In the genomic region with DNA sequence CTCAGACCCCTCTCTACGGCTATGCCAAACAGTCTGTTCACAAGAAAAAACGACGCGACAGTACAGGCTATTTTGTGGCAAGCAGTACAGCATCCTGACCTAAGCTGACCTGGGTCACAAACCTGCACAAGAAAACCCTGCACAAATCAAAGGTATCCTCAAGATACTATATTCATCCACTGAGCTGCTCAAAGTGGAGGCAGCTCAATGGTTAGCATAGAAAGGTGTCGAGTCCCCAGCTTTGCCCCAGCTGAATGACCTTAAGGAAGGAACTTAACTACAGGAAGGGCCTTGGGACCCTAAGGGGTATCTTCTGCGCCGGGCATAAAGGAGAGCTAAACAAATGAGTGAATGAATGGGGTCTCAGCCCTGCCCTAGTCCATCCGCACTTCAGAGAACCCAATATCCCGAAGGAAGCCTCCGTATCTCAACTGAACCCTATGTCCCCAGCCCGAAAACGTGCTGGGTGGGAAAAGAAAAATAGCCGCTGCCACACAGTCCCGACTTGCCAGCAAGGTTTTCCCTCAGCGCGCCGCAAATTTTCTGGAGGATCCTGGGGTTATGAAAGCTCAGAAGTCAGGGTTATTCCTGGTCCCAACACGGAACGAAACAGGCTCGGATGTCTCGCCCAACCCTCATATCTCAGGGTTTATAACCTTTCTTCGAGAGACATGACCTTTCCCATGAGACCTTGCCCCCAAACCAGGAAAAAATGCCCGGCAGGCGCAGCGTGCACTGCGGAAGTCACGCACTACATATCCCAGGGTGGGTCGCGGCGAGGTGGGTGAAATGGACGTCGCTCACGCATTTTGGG, we compare ENCODE assay signal across 8 cellular contexts. TPM values are rescaled to one million over a fixed set of nuclear protein-coding genes. Genes with fewer than 3 reads are reported as not detected.
DNase-seq lines count a peak whose midpoint lies in the region; ATAC-seq and TF ChIP-seq lines count a peak whose summit lies in the region.

A gene with protein sequence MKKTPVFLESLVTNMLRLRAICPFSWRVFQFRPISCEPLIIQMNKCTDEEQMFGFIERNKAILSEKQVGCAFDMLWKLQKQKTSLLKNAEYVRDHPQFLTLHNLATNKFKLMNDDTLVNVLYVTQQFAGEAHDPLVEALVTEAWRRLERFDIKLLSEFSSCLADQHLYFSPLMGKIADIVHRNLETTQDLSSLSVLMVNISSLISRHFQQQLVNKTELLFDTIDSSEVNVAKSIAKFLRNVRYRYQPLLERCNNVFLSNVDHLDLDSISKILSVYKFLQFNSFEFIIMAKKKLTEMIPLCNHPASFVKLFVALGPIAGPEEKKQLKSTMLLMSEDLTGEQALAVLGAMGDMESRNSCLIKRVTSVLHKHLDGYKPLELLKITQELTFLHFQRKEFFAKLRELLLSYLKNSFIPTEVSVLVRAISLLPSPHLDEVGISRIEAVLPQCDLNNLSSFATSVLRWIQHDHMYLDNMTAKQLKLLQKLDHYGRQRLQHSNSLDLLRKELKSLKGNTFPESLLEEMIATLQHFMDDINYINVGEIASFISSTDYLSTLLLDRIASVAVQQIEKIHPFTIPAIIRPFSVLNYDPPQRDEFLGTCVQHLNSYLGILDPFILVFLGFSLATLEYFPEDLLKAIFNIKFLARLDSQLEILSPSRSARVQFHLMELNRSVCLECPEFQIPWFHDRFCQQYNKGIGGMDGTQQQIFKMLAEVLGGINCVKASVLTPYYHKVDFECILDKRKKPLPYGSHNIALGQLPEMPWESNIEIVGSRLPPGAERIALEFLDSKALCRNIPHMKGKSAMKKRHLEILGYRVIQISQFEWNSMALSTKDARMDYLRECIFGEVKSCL (minus strand): TSS at position 706 of the 814 bp plus-strand sequence. CDS start 1,836 bp downstream, outside the sequence.

- H3K9ac ChIP-seq in colonic mucosa (ENCODE audit: low read depth in 2 of 2, low read length in 2 of 2), result peak within 1 kb of the TSS; percentile 72 to 75

- peak within 1 kb of the TSS; percentile 70 for H3K27ac ChIP-seq in colonic mucosa

- no peak for TF ChIP-seq CTCF in colonic mucosa (IDR thresholded peaks at IDR 0.05)

- peak; percentile 98 for ATAC-seq in HG03442 (IDR thresholded peaks at IDR 0.05; ENCODE audit: unreplicated experiment)

- H3K4me1 ChIP-seq in colonic mucosa, result peaks cover 6% of the 10 kb centered on the region

- intact Hi-C loops in colonic mucosa (cut with DNase I), result no loop called here

- peak within 1 kb of the TSS; percentile 65 for H3K4me3 ChIP-seq in colonic mucosa

- DNase-seq in AML-193 (lab: John Stamatoyannopoulos, UW) (peak; percentile 88 to 93), GM19238 (ENCODE audit: insufficient read length, low spot score) (peak; percentile 85), NCI-H526 (lab: John Stamatoyannopoulos, UW) (peak; percentile 91 to 98), colonic mucosa (peak; percentile 97), left kidney (ENCODE audit: low read depth, low spot score) (peak; percentile 98)
- DNase-seq in activated CD4-positive, alpha-beta T cell treated with anti-CD3 and anti-CD28 coated beads for 48 hours, result peak; percentile 93
- DNase-seq in stimulated activated CD4-positive, alpha-beta T cell treated with anti-CD3 and anti-CD28 coated beads, Interleukin-2, amount 100 ng/mL, for 24 hours, result peak; percentile 89 to 90

- no peaks in the 10 kb centered on the region for H3K27me3 ChIP-seq in colonic mucosa

- H3K9me3 ChIP-seq in colonic mucosa, result no peaks in the 10 kb centered on the region

- no peaks in the 10 kb centered on the region for H3K36me3 ChIP-seq in colonic mucosa

RNA-seq across cellular contexts. Expression of the gene that starts here (rescaled TPM):
- 10 to 100 TPM; 46.7 to 65.2 TPM for total RNA-seq in colonic mucosa

Comparison
In these comparisons a context has a peak if more than half of its experiments do, and no peak if none do; other contexts are left out.
1. Peak in every context shown above with its lines: DNase-seq, ATAC-seq, H3K4me3 ChIP-seq and H3K27ac ChIP-seq.